11 cellular contexts compared by ENCODE assay signal in genomic region chr17:18356624-18357023, GRCh38. TPM values are rescaled to one million over a fixed set of nuclear protein-coding genes. Genes with fewer than 3 reads are reported as not detected.
DNase-seq lines count a peak whose midpoint lies in the region; ATAC-seq and TF ChIP-seq lines count a peak whose summit lies in the region.
"Had no signal": no experiment of that assay in that cellular context is flagged by ENCODE, and none has a peak within 500 bp of the region (broad histone marks: within the 10 kb centered on the region; RNA-seq: fewer than 3 reads in every experiment).

No MANE protein-coding gene starts in this region.

- H3K9me3 Mint-ChIP-seq in stimulated activated memory B cell treated with anti-CD40 and anti-IgM and Interleukin-4, amounts not matched to agents 10 μg/mL and 1 μg/mL and 100 μg/mL, for 72 hours, result no peaks in the 10 kb centered on the region
- H3K9me3 Mint-ChIP-seq in activated CD4-positive, alpha-beta memory T cell treated with anti-CD3 and anti-CD28 coated beads, Interleukin-2, amount 10 ng/mL, durations not matched to agents 7 days and 5 days, result no peaks in the 10 kb centered on the region

- H3K36me3 ChIP-seq in GM23248 (ENCODE audit: low read depth) (no peaks in the 10 kb centered on the region), hepatocyte (replicated peaks; ENCODE audit: insufficient read depth, low read depth) (no peaks in the 10 kb centered on the region)
- H3K36me3 ChIP-seq: brain microvascular endothelial cell had no signal

- CTCF ChIA-PET in activated CD4-positive, alpha-beta memory T cell treated with anti-CD3 and anti-CD28 coated beads, Interleukin-2, amount 10 ng/mL, durations not matched to agents 7 days and 5 days (lab: Charles Lee), result interaction anchor here (0.5 kb wide), 1 partner anchor 60 kb away, joined by 3 read pairs; no protein-coding TSS in a partner anchor

- H3K27ac Mint-ChIP-seq in stimulated activated memory B cell treated with anti-CD40 and anti-IgM and Interleukin-4, amounts not matched to agents 10 μg/mL and 1 μg/mL and 100 μg/mL, for 72 hours, result no peak overlapping the region
- H3K27ac Mint-ChIP-seq in activated CD4-positive, alpha-beta memory T cell treated with anti-CD3 and anti-CD28 coated beads, Interleukin-2, amount 10 ng/mL, durations not matched to agents 7 days and 5 days, result no peak overlapping the region

- TF ChIP-seq CTCF in hepatocyte (IDR thresholded peaks at IDR 0.05; ENCODE audit: poor library complexity), result no peak

- no peak for ATAC-seq in stimulated activated memory B cell treated with anti-CD40 and anti-IgM and Interleukin-4, amounts not matched to agents 10 μg/mL and 1 μg/mL and 100 μg/mL, for 72 hours

- 78 to 83% methylated on average over 10 of the region's 10 CpGs for WGBS in GM23248 (ENCODE audit: low coverage in 1 of 2, low lambda C conversion rate in 2 of 2, missing lambda C conversion rate in 2 of 2), 2 experiments
- 91% methylated on average over 10 of the region's 10 CpGs for WGBS in hepatocyte (ENCODE audit: low lambda C conversion rate, missing lambda C conversion rate)

- peaks cover 5% of the 10 kb centered on the region; the same call in 1 of the 2 replicates for H3F3A ChIP-seq in GM23248 (ENCODE audit: insufficient read depth)

- H3K4me2 ChIP-seq in GM23248 (ENCODE audit: unreplicated experiment), result no peak overlapping the region
- H3K4me2 ChIP-seq in hepatocyte, result no peak overlapping the region

- no peak overlapping the region for H3K4me3 Mint-ChIP-seq in stimulated activated memory B cell treated with anti-CD40 and anti-IgM and Interleukin-4, amounts not matched to agents 10 μg/mL and 1 μg/mL and 100 μg/mL, for 72 hours
- H3K4me3 Mint-ChIP-seq in activated CD4-positive, alpha-beta memory T cell treated with anti-CD3 and anti-CD28 coated beads, Interleukin-2, amount 10 ng/mL, durations not matched to agents 7 days and 5 days, result no peak overlapping the region

- 0 out of 2 replicates have a peak overlapping the region, but pooled peaks have one; percentile 41 for H2AFZ ChIP-seq in GM23248
- H2AFZ ChIP-seq in hepatocyte, result no peak overlapping the region

- no peaks in the 10 kb centered on the region for H4K20me1 ChIP-seq in GM23248 (ENCODE audit: insufficient read depth)
- no peaks in the 10 kb centered on the region for H4K20me1 ChIP-seq in hepatocyte (ENCODE audit: insufficient read depth, poor library complexity, severe bottlenecking)

- peak; percentile 22 for DNase-seq in GM23248
- peak; percentile 20 for DNase-seq in astrocyte of the hippocampus (ENCODE audit: low read depth, low spot score)
- DNase-seq in hepatocyte (ENCODE audit: low spot score), result peak; percentile 30
- DNase-seq in smooth muscle cell of the brain vasculature (ENCODE audit: low read depth, low spot score), result peak; percentile 28
- DNase-seq in DMS53 treated with DMSO at 0.1 percent for 48 hours (lab: John Stamatoyannopoulos, UW; ENCODE audit: unreplicated experiment), result no peak
- no peak for DNase-seq in activated CD4-positive, alpha-beta memory T cell treated with anti-CD3 and anti-CD28 coated beads, Interleukin-2, amount 10 ng/mL, durations not matched to agents 7 days and 5 days
- no peak for DNase-seq in activated effector memory CD4-positive, alpha-beta T cell treated with anti-CD3 and anti-CD28 coated beads, Interleukin-2, amount 50 U/mL, for 16 hours
- DNase-seq: activated T-cell treated with anti-CD3 and anti-CD28 coated beads for 4 hours, NCI-H1694 treated with DMSO at 0.1 percent for 48 hours had no signal

- no peaks in the 10 kb centered on the region for H3K9me3 ChIP-seq in GM23248 (ENCODE audit: low read depth)
- H3K9me3 ChIP-seq in hepatocyte (ENCODE audit: low read depth), result no peaks in the 10 kb centered on the region

- no peak overlapping the region for H3K9ac ChIP-seq in GM23248

- no peaks in the 10 kb centered on the region for H3K27me3 Mint-ChIP-seq in stimulated activated memory B cell treated with anti-CD40 and anti-IgM and Interleukin-4, amounts not matched to agents 10 μg/mL and 1 μg/mL and 100 μg/mL, for 72 hours
- H3K27me3 Mint-ChIP-seq in activated CD4-positive, alpha-beta memory T cell treated with anti-CD3 and anti-CD28 coated beads, Interleukin-2, amount 10 ng/mL, durations not matched to agents 7 days and 5 days, result no peaks in the 10 kb centered on the region

- POLR2A ChIA-PET in activated CD4-positive, alpha-beta memory T cell treated with anti-CD3 and anti-CD28 coated beads, Interleukin-2, amount 10 ng/mL, durations not matched to agents 7 days and 5 days (lab: Charles Lee), result no interaction called here

- no peak overlapping the region for H3K27ac ChIP-seq in GM23248
- no peak overlapping the region for H3K27ac ChIP-seq in hepatocyte
- H3K27ac ChIP-seq: brain microvascular endothelial cell had no signal

- H3K79me2 ChIP-seq in GM23248 (ENCODE audit: insufficient read depth) (no peaks in the 10 kb centered on the region), hepatocyte (peaks cover 7% of the 10 kb centered on the region)

- peaks cover 12% of the 10 kb centered on the region for H3K36me3 Mint-ChIP-seq in stimulated activated memory B cell treated with anti-CD40 and anti-IgM and Interleukin-4, amounts not matched to agents 10 μg/mL and 1 μg/mL and 100 μg/mL, for 72 hours
- peaks cover 38% of the 10 kb centered on the region for H3K36me3 Mint-ChIP-seq in activated CD4-positive, alpha-beta memory T cell treated with anti-CD3 and anti-CD28 coated beads, Interleukin-2, amount 10 ng/mL, durations not matched to agents 7 days and 5 days (ENCODE audit: low read depth)

- no peaks in the 10 kb centered on the region for H3K9me2 ChIP-seq in GM23248 (ENCODE audit: insufficient read depth)
- H3K9me2 ChIP-seq in hepatocyte (replicated peaks; ENCODE audit: insufficient read depth), result no peaks in the 10 kb centered on the region

- no peak overlapping the region for H3K4me3 ChIP-seq in GM23248
- no peak overlapping the region for H3K4me3 ChIP-seq in hepatocyte

- H3K27me3 ChIP-seq in GM23248 (replicated peaks; ENCODE audit: insufficient read depth) (no peaks in the 10 kb centered on the region), hepatocyte (no peaks in the 10 kb centered on the region)
- H3K27me3 ChIP-seq: brain microvascular endothelial cell had no signal

- in situ Hi-C loops in GM23248 (cut with MboI), result no loop called here

- no peaks in the 10 kb centered on the region for H3K4me1 Mint-ChIP-seq in stimulated activated memory B cell treated with anti-CD40 and anti-IgM and Interleukin-4, amounts not matched to agents 10 μg/mL and 1 μg/mL and 100 μg/mL, for 72 hours
- H3K4me1 Mint-ChIP-seq in activated CD4-positive, alpha-beta memory T cell treated with anti-CD3 and anti-CD28 coated beads, Interleukin-2, amount 10 ng/mL, durations not matched to agents 7 days and 5 days, result peaks cover 10% of the 10 kb centered on the region

- H3K4me1 ChIP-seq in GM23248 (ENCODE audit: insufficient read depth), result peaks cover 9% of the 10 kb centered on the region
- H3K4me1 ChIP-seq in hepatocyte (ENCODE audit: insufficient read depth), result peaks cover 4% of the 10 kb centered on the region

RNA-seq across cellular contexts. Expression of gene SHMT1, which starts 6.7 kb away (rescaled TPM):
- total RNA-seq in GM23248 (2014; rRNA removed; shearing (Covaris generic)), result 1.8 and 3.5 TPM in 2 replicates
- polyA plus RNA-seq in GM23248 (2016; fragmentation: Nextera tagmentation; extraction: Ambion mirVana) (5.1 and 5.9 TPM in 2 replicates), hepatocyte (22.2 and 30.4 TPM in 2 replicates)
- total RNA-seq in hepatocyte, result 36.2 and 39.1 TPM in 2 replicates
- total RNA-seq in activated CD4-positive, alpha-beta memory T cell treated with anti-CD3 and anti-CD28 coated beads, Interleukin-2, amount 10 ng/mL, durations not matched to agents 7 days and 5 days, result 10 to 100 TPM; 38.1 to 41.1 TPM

RNA-seq across cellular contexts. Expression of gene EVPLL, which starts 21.0 kb away (rescaled TPM):
- total RNA-seq in GM23248 (2014; rRNA removed; shearing (Covaris generic)), result not detected in 2 replicates
- not detected in 2 replicates for polyA plus RNA-seq in GM23248 (2016; fragmentation: Nextera tagmentation; extraction: Ambion mirVana)
- not detected in 2 replicates for total RNA-seq in hepatocyte
- polyA plus RNA-seq in hepatocyte, result 0.55 TPM in 1 of 2 replicates, not detected in the other
- total RNA-seq in activated CD4-positive, alpha-beta memory T cell treated with anti-CD3 and anti-CD28 coated beads, Interleukin-2, amount 10 ng/mL, durations not matched to agents 7 days and 5 days, result not detected

RNA-seq across cellular contexts. Expression of gene SMCR8, which starts 41.5 kb away (rescaled TPM):
- 10.5 and 15.0 TPM in 2 replicates for total RNA-seq in GM23248 (2014; rRNA removed; shearing (Covaris generic))
- 2.2 and 2.5 TPM in 2 replicates for polyA plus RNA-seq in GM23248 (2016; fragmentation: Nextera tagmentation; extraction: Ambion mirVana)
- 13.8 and 17.7 TPM in 2 replicates for total RNA-seq in hepatocyte
- 3.8 TPM in 2 replicates for polyA plus RNA-seq in hepatocyte
- total RNA-seq in activated CD4-positive, alpha-beta memory T cell treated with anti-CD3 and anti-CD28 coated beads, Interleukin-2, amount 10 ng/mL, durations not matched to agents 7 days and 5 days, result 10 to 100 TPM; 27.0 to 27.9 TPM

RNA-seq across cellular contexts. Expression of gene TOP3A, which starts 41.8 kb away (rescaled TPM):
- total RNA-seq in GM23248 (2014; rRNA removed; shearing (Covaris generic)), result 23.5 and 47.1 TPM in 2 replicates
- polyA plus RNA-seq in GM23248 (2016; fragmentation: Nextera tagmentation; extraction: Ambion mirVana) (12.2 and 14.1 TPM in 2 replicates), hepatocyte (15.5 and 22.5 TPM in 2 replicates)
- total RNA-seq in hepatocyte, result 24.3 and 28.2 TPM in 2 replicates
- total RNA-seq in activated CD4-positive, alpha-beta memory T cell treated with anti-CD3 and anti-CD28 coated beads, Interleukin-2, amount 10 ng/mL, durations not matched to agents 7 days and 5 days, result 10 to 100 TPM; 51.4 to 54.9 TPM

Comparison
In these comparisons a context has a peak if more than half of its experiments do, and no peak if none do; other contexts are left out.
1. DNase-seq: peak in GM23248 (single experiment), astrocyte of the hippocampus (single experiment), hepatocyte (single experiment) and smooth muscle cell of the brain vasculature (single experiment); none in DMS53 treated with DMSO at 0.1 percent for 48 hours (single experiment), activated CD4-positive, alpha-beta memory T cell treated with anti-CD3 and anti-CD28 coated beads, Interleukin-2, amount 10 ng/mL, durations not matched to agents 7 days and 5 days (single experiment) and activated effector memory CD4-positive, alpha-beta T cell treated with anti-CD3 and anti-CD28 coated beads, Interleukin-2, amount 50 U/mL, for 16 hours (single experiment).